Comparison of ENCODE assay signal across 8 cellular contexts in genomic region chr7:55019691-55020480, GRCh38. TPM values are rescaled to one million over a fixed set of nuclear protein-coding genes. Genes with fewer than 3 reads are reported as not detected.
DNase-seq lines count a peak whose midpoint lies in the region; ATAC-seq and TF ChIP-seq lines count a peak whose summit lies in the region.

No MANE protein-coding gene starts in this region.

- 2% methylated on average over 66 of the region's 78 CpGs for WGBS in prostate gland

- intact Hi-C loops in head of caudate nucleus (cut with DNase I) (no loop called here), prostate gland (cut with DNase I) (loop anchor here (2.0 to 10.0 kb wide), 4 partner anchors 47 to 345 kb away; partner anchors contain the start of gene LANCL2)

- H3K27me3 ChIP-seq in prostate gland (replicated peaks; ENCODE audit: insufficient read depth) = no peaks in the 10 kb centered on the region

- TF ChIP-seq POLR2A in prostate gland (IDR thresholded peaks at IDR 0.05) = peak; percentile 6

- H3K36me3 ChIP-seq in prostate gland = no peaks in the 10 kb centered on the region

- peak overlapping the region; percentile 57 to 92 for H3K4me3 ChIP-seq in prostate gland

- peak overlapping the region; percentile 95 to 96 for H3K27ac ChIP-seq in prostate gland

- no peak for ATAC-seq in GM21515 (IDR thresholded peaks at IDR 0.05; ENCODE audit: unreplicated experiment)
- ATAC-seq in HG03460 (IDR thresholded peaks at IDR 0.05; ENCODE audit: unreplicated experiment) = no peak

- peak; percentile 50 for DNase-seq in EH (ENCODE audit: low read depth)
- peak; percentile 24 for DNase-seq in RKO (ENCODE audit: low spot score)
- peak in 22 of 42 donors; percentile 27 to 62 (median 44) for DNase-seq in head of caudate nucleus
- peak; percentile 33 for DNase-seq in prostate gland (ENCODE audit: low spot score)
- DNase-seq in NCI-H2107 treated with DMSO at 0.1 percent for 48 hours (lab: John Stamatoyannopoulos, UW; ENCODE audit: unreplicated experiment) = no peak
- no peak for DNase-seq in foreskin melanocyte

- peaks cover 3% of the 10 kb centered on the region for H3K4me1 ChIP-seq in prostate gland (replicated peaks)

- no peaks in the 10 kb centered on the region for H3K9me3 ChIP-seq in prostate gland

- no peak for TF ChIP-seq CTCF in prostate gland (IDR thresholded peaks at IDR 0.05)

RNA-seq across cellular contexts. Expression of gene EGFR, which starts 1.1 kb away (rescaled TPM):
- total RNA-seq in prostate gland = 100 to 1,000 TPM in 1 of 2 donors, 10 to 100 TPM in 1; 78.3 to 112 TPM

Comparison
In these comparisons a context has a peak if more than half of its experiments do, and no peak if none do; other contexts are left out.
1. DNase-seq: peak in EH (single experiment), RKO (single experiment), head of caudate nucleus (22 of 42) and prostate gland (single experiment); none in NCI-H2107 treated with DMSO at 0.1 percent for 48 hours (single experiment) and foreskin melanocyte (single experiment).